19 cellular contexts compared by ENCODE assay signal in genomic region chr5:9670371-9670770, GRCh38. TPM values are rescaled to one million over a fixed set of nuclear protein-coding genes. Genes with fewer than 3 reads are reported as not detected.
DNase-seq lines count a peak whose midpoint lies in the region; ATAC-seq, FAIRE-seq and TF ChIP-seq lines count a peak whose summit lies in the region.
"Had no signal": no experiment of that assay in that cellular context is flagged by ENCODE, and none has a peak within 500 bp of the region (broad histone marks: within the 10 kb centered on the region; RNA-seq: fewer than 3 reads in every experiment).

No MANE protein-coding gene starts in this region.

- DNase-seq in EH (ENCODE audit: low read depth) (peak; percentile 74), MG63 (peak; percentile 77), fibroblast of the aortic adventitia (ENCODE audit: low read depth) (peak; percentile 18), GM12891 (ENCODE audit: insufficient read length, low spot score) (no peak), HT-29 (ENCODE audit: low spot score) (no peak)
- DNase-seq: ACHN; BE2C; CD4-positive, alpha-beta memory T cell; DMS79; GDM1; KG1 had no signal

- TF ChIP-seq CTCF in fibroblast of the aortic adventitia (IDR thresholded peaks at IDR 0.05; ENCODE audit: insufficient read depth, low read length): no peak

- H3K4me3 ChIP-seq in MG63 (no peak overlapping the region), fibroblast of the aortic adventitia (ENCODE audit: low read depth, low read length) (no peak overlapping the region)

- peaks cover 45% of the 10 kb centered on the region for H3K9me3 ChIP-seq in MG63
- H3K9me3 ChIP-seq: BE2C had no signal

- no peaks in the 10 kb centered on the region for H3K27me3 ChIP-seq in MG63
- H3K27me3 ChIP-seq: BE2C had no signal

- ATAC-seq in HG03457 (IDR thresholded peaks at IDR 0.05; ENCODE audit: unreplicated experiment) (no peak), HG02623 (IDR thresholded peaks at IDR 0.05; ENCODE audit: unreplicated experiment) (no peak)
- ATAC-seq: HCT116 had no signal

- FAIRE-seq in GM12891 (lab: Jason Lieb, UNC): no peak
- FAIRE-seq: GM19239, H54 had no signal

- no peak for TF ChIP-seq POLR2A in GM12891 (IDR thresholded peaks at IDR 0.05; ENCODE audit: low read depth, low read length)

- peaks cover 3% of the 10 kb centered on the region; the same call in 1 of the 2 replicates for H3K36me3 ChIP-seq in MG63
- H3K36me3 ChIP-seq: BE2C had no signal

TF ChIP-seq in GM12891, 5 proteins besides CTCF, POLR2A, EP300 and RAD21:
- no peak for TF ChIP-seq POU2F2 (IDR thresholded peaks at IDR 0.05; ENCODE audit: low read depth, low read length)
TF ChIP-seq in GM12891: peak in this region for 0.

RNA-seq across cellular contexts. Expression of gene TAS2R1, which starts 40.2 kb away (rescaled TPM):
- 0.64 TPM in 1 of 2 replicates, not detected in the other for total RNA-seq in MG63 (2014; rRNA removed; shearing (Covaris generic); ENCODE audit: low replicate concordance)
- total RNA-seq in fibroblast of the aortic adventitia (ENCODE audit: low replicate concordance): not detected in 2 replicates
- not detected for polyA plus RNA-seq in GM12891 (2012; ENCODE audit: low read depth, missing spikeins)
- not detected in 2 replicates for total RNA-seq in HT-29 (2014; rRNA removed; shearing (Covaris generic))
- total RNA-seq: A172; CD4-positive, alpha-beta memory T cell; HT1080 had no signal
- polyA plus RNA-seq: IgD-negative memory B cell had no signal

Comparison
In these comparisons a context has a peak if more than half of its experiments do, and no peak if none do; other contexts are left out.
1. DNase-seq: peak in EH (single experiment), MG63 (single experiment) and fibroblast of the aortic adventitia (single experiment); none in GM12891 (single experiment) and HT-29 (single experiment).